In genomic region chr7:140249036-140249806, GRCh38 we compare ENCODE assay signal across 25 cellular contexts.
DNase-seq lines count a peak whose midpoint lies in the region; ATAC-seq, FAIRE-seq and TF ChIP-seq lines count a peak whose summit lies in the region.
"Had no signal": no experiment of that assay in that cellular context is flagged by ENCODE, and none has a peak within 500 bp of the region (broad histone marks: within the 10 kb centered on the region; RNA-seq: fewer than 3 reads in every experiment).

No MANE protein-coding gene starts in this region.

- H3K4me3 Mint-ChIP-seq in activated T-helper 17 cell treated with anti-CD3 and anti-CD28 coated beads, Interleukin-2, amount 50 U/mL, for 72 hours = no peak overlapping the region
- H3K4me3 Mint-ChIP-seq: activated naive CD8-positive, alpha-beta T cell treated with anti-CD3 and anti-CD28 coated beads for 36 hours had no signal

- peak; percentile 18 for DNase-seq in kidney epithelial cell (ENCODE audit: low read depth)
- DNase-seq in pancreas = no peak
- DNase-seq in activated naive CD4-positive, alpha-beta T cell treated with anti-CD3 and anti-CD28 coated beads, Interleukin-2, amount 50 U/mL, for 16 hours = no peak
- DNase-seq: activated CD4-positive, alpha-beta T cell treated with anti-CD3 and anti-CD28 coated beads, Interleukin-2, amount 50 U/mL, for 48 hours; activated CD8-positive, alpha-beta memory T cell treated with anti-CD3 and anti-CD28 coated beads, Interleukin-2, amount 50 U/mL, for 4 hours; activated naive CD8-positive, alpha-beta T cell treated with anti-CD3 and anti-CD28 coated beads for 36 hours; central memory CD4-positive, alpha-beta T cell; gastrocnemius medialis; mammary epithelial cell; NCI-H1105; NCI-H2029 treated with DMSO at 0.1 percent for 48 hours; NCI-H226; NCI-H774; SK-N-SH; stimulated activated CD4-positive, alpha-beta T cell treated with anti-CD3 and anti-CD28 coated beads, Interleukin-1b, Interleukin-23, amount 100 ng/mL, for 48 hours had no signal

- no peaks in the 10 kb centered on the region for H4K20me1 ChIP-seq in BLaER1 treated with 17β-estradiol and CSF1 and Interleukin-3, amounts not matched to agents 10 nM and 100 nM

- intact Hi-C loops in pancreas (cut with DNase I) = no loop called here

- peaks cover 21 to 90% (median 68%) of the 10 kb centered on the region in 10 experiments for H3K4me1 ChIP-seq in BLaER1 treated with 17β-estradiol and CSF1 and Interleukin-3, amounts not matched to agents 10 nM and 100 nM
- H3K4me1 ChIP-seq in pancreas = no peaks in the 10 kb centered on the region
- H3K4me1 ChIP-seq: gastrocnemius medialis, prostate gland had no signal

- H3K36me3 Mint-ChIP-seq in activated T-helper 17 cell treated with anti-CD3 and anti-CD28 coated beads, Interleukin-2, amount 50 U/mL, for 72 hours (ENCODE audit: low read depth) = peaks cover 7% of the 10 kb centered on the region
- H3K36me3 Mint-ChIP-seq: activated naive CD8-positive, alpha-beta T cell treated with anti-CD3 and anti-CD28 coated beads for 36 hours had no signal

- H3K27ac Mint-ChIP-seq in activated T-helper 17 cell treated with anti-CD3 and anti-CD28 coated beads, Interleukin-2, amount 50 U/mL, for 72 hours = no peak overlapping the region
- H3K27ac Mint-ChIP-seq: activated naive CD8-positive, alpha-beta T cell treated with anti-CD3 and anti-CD28 coated beads for 36 hours; activated T-helper 2 cell treated with anti-CD3 and anti-CD28 coated beads, Interferon-gamma antibody, Interleukin-2, Interleukin-4, amounts not matched to agents 10 μg/mL and 5 μg/mL and 100 μg/mL, durations not matched to agents 14 hours and 24 hours and 36 hours had no signal

- no peaks in the 10 kb centered on the region for H3K9me3 Mint-ChIP-seq in activated T-helper 17 cell treated with anti-CD3 and anti-CD28 coated beads, Interleukin-2, amount 50 U/mL, for 72 hours
- H3K9me3 Mint-ChIP-seq: activated naive CD8-positive, alpha-beta T cell treated with anti-CD3 and anti-CD28 coated beads for 36 hours; activated T-helper 2 cell treated with anti-CD3 and anti-CD28 coated beads, Interferon-gamma antibody, Interleukin-2, Interleukin-4, amounts not matched to agents 10 μg/mL and 5 μg/mL and 100 μg/mL, durations not matched to agents 14 hours and 24 hours and 36 hours had no signal

- peaks cover 10% of the 10 kb centered on the region for H3K4me1 Mint-ChIP-seq in activated T-helper 17 cell treated with anti-CD3 and anti-CD28 coated beads, Interleukin-2, amount 50 U/mL, for 72 hours

- peaks cover 0 to 12% (median 0%) of the 10 kb centered on the region in 11 experiments; a peak in 5 of 22 replicates for H3K9me3 ChIP-seq in BLaER1 treated with 17β-estradiol and CSF1 and Interleukin-3, amounts not matched to agents 10 nM and 100 nM (replicated peaks in 1 of 11)
- no peaks in the 10 kb centered on the region for H3K9me3 ChIP-seq in pancreas
- H3K9me3 ChIP-seq: Caco-2, gastrocnemius medialis, prostate gland, SK-N-SH had no signal

- H3K27ac ChIP-seq in BLaER1 treated with 17β-estradiol and CSF1 and Interleukin-3, amounts not matched to agents 10 nM and 100 nM = peak overlapping the region in 8 of 11 experiments; percentile 3 to 98 (median 54); a peak in 11 of 22 replicates
- H3K27ac ChIP-seq in angular gyrus (ENCODE audit: low read depth, low read length) (peak overlapping the region; percentile 45), pancreas (no peak overlapping the region)
- H3K27ac ChIP-seq: gastrocnemius medialis, prostate gland, RWPE1 had no signal

- no peaks in the 10 kb centered on the region for H3K27me3 ChIP-seq in BLaER1 treated with 17β-estradiol and CSF1 and Interleukin-3, amounts not matched to agents 10 nM and 100 nM
- H3K27me3 ChIP-seq in kidney epithelial cell (ENCODE audit: control insufficient read depth, insufficient read depth, low read length) (no peaks in the 10 kb centered on the region), pancreas (no peaks in the 10 kb centered on the region)
- H3K27me3 ChIP-seq: gastrocnemius medialis had no signal

- H3K9ac ChIP-seq in BLaER1 treated with 17β-estradiol and CSF1 and Interleukin-3, amounts not matched to agents 10 nM and 100 nM = no peak overlapping the region
- H3K9ac ChIP-seq: SK-N-SH had no signal

- no peaks in the 10 kb centered on the region for H3K36me3 ChIP-seq in BLaER1 treated with 17β-estradiol and CSF1 and Interleukin-3, amounts not matched to agents 10 nM and 100 nM
- H3K36me3 ChIP-seq in kidney epithelial cell (ENCODE audit: control insufficient read depth, insufficient read depth, low read length) (no peaks in the 10 kb centered on the region), pancreas (no peaks in the 10 kb centered on the region)
- H3K36me3 ChIP-seq: gastrocnemius medialis, prostate gland had no signal

- TF ChIP-seq CTCF in kidney epithelial cell (IDR thresholded peaks at IDR 0.05; ENCODE audit: insufficient read depth, low read length, poor library complexity, severe bottlenecking) (no peak), pancreas (IDR thresholded peaks at IDR 0.05) (no peak)

- ATAC-seq in pancreas (peak in 3 of 4 donors; percentile 28 to 56 (median 32)), HG03159 (IDR thresholded peaks at IDR 0.05; ENCODE audit: unreplicated experiment) (no peak), GM21825 (IDR thresholded peaks at IDR 0.05; ENCODE audit: unreplicated experiment) (no peak)
- no peak for ATAC-seq in activated T-helper 17 cell treated with anti-CD3 and anti-CD28 coated beads, Interleukin-2, amount 50 U/mL, for 72 hours (replicated peaks)
- ATAC-seq: gastrocnemius medialis, GM12878 had no signal

- WGBS in pancreas, 2 donors = 65 to 66% methylated on average over 3 of the region's 3 CpGs

- peak overlapping the region in 8 of 11 experiments; percentile 29 to 84 (median 62); a peak in 16 of 22 replicates for H3K4me2 ChIP-seq in BLaER1 treated with 17β-estradiol and CSF1 and Interleukin-3, amounts not matched to agents 10 nM and 100 nM
- H3K4me2 ChIP-seq: SK-N-SH had no signal

- no peak for FAIRE-seq in pancreas (lab: Jason Lieb, UNC)
- FAIRE-seq: GM12878 had no signal

- no peaks in the 10 kb centered on the region for H3K27me3 Mint-ChIP-seq in activated T-helper 17 cell treated with anti-CD3 and anti-CD28 coated beads, Interleukin-2, amount 50 U/mL, for 72 hours
- H3K27me3 Mint-ChIP-seq: activated naive CD8-positive, alpha-beta T cell treated with anti-CD3 and anti-CD28 coated beads for 36 hours had no signal

- no peak overlapping the region for H3K4me3 ChIP-seq in BLaER1 treated with 17β-estradiol and CSF1 and Interleukin-3, amounts not matched to agents 10 nM and 100 nM
- H3K4me3 ChIP-seq in kidney epithelial cell (ENCODE audit: low read depth, low read length) (no peak overlapping the region), pancreas (no peak overlapping the region)
- H3K4me3 ChIP-seq: gastrocnemius medialis, GM12878, prostate gland had no signal

Comparison
In these comparisons a context has a peak if more than half of its experiments do, and no peak if none do; other contexts are left out.
1. H3K27ac ChIP-seq: peak in BLaER1 treated with 17β-estradiol and CSF1 and Interleukin-3, amounts not matched to agents 10 nM and 100 nM (8 of 11) and angular gyrus (single experiment); none in pancreas (0 of 4).
2. ATAC-seq: peak in pancreas (3 of 4); none in HG03159 (single experiment), activated T-helper 17 cell treated with anti-CD3 and anti-CD28 coated beads, Interleukin-2, amount 50 U/mL, for 72 hours (single experiment) and GM21825 (single experiment).